In genomic region chr19:1070931-1071791, GRCh38 we compare ENCODE assay signal across 10 cellular contexts. TPM values are rescaled to one million over a fixed set of nuclear protein-coding genes. Genes with fewer than 3 reads are reported as not detected.
DNase-seq lines count a peak whose midpoint lies in the region; ATAC-seq and TF ChIP-seq lines count a peak whose summit lies in the region.
"Had no signal": no experiment of that assay in that cellular context is flagged by ENCODE, and none has a peak within 500 bp of the region (broad histone marks: within the 10 kb centered on the region; RNA-seq: fewer than 3 reads in every experiment).

No MANE protein-coding gene starts in this region.

- H3K27me3 ChIP-seq in left ventricle myocardium inferior (ENCODE audit: low read depth) = peaks cover 74% of the 10 kb centered on the region
- peaks cover 34 to 70% (median 59%) of the 10 kb centered on the region in 7 donors for H3K27me3 ChIP-seq in heart right ventricle
- H3K27me3 ChIP-seq in aorta (ENCODE audit: control insufficient read depth in 1 of 2, insufficient read depth in 2 of 2, low read length in 1 of 2) = no peaks in the 10 kb centered on the region

- H3K4me3 Mint-ChIP-seq in glutamatergic neuron (ENCODE audit: unreplicated experiment) (peak overlapping the region; percentile 74), CD14-positive monocyte (no peak overlapping the region)

- H3K9me3 Mint-ChIP-seq in glutamatergic neuron (ENCODE audit: unreplicated experiment) (no peaks in the 10 kb centered on the region), CD14-positive monocyte (no peaks in the 10 kb centered on the region)

- H3K4me3 ChIP-seq in left ventricle myocardium inferior (peak overlapping the region; percentile 17), heart right ventricle (no peak overlapping the region), aorta (ENCODE audit: low read length in 2 of 2) (no peak overlapping the region)
- H3K4me3 ChIP-seq: adrenal gland had no signal

- peak overlapping the region; percentile 38 for H3K27ac Mint-ChIP-seq in glutamatergic neuron (ENCODE audit: unreplicated experiment)
- H3K27ac Mint-ChIP-seq in CD14-positive monocyte = peak overlapping the region in 1 of 7 donors; percentile 70

- peaks cover 11% of the 10 kb centered on the region for H3K27me3 Mint-ChIP-seq in glutamatergic neuron (ENCODE audit: unreplicated experiment)
- H3K27me3 Mint-ChIP-seq in CD14-positive monocyte (ENCODE audit: low read depth in 3 of 3) = peaks cover 0 to 1% (median 0%) of the 10 kb centered on the region in 3 donors

- H3K9me3 ChIP-seq in left ventricle myocardium inferior (replicated peaks) (no peaks in the 10 kb centered on the region), heart right ventricle (no peaks in the 10 kb centered on the region), aorta (ENCODE audit: control insufficient read depth, low read length) (no peaks in the 10 kb centered on the region)
- H3K9me3 ChIP-seq: adrenal gland, heart left ventricle had no signal

- intact Hi-C loops in left ventricle myocardium inferior (cut with micrococcal nuclease) = no loop called here
- intact Hi-C loops in heart right ventricle (cut with DNase I) = no loop called here
- intact Hi-C loops in aorta (cut with DNase I) = no loop called here
- intact Hi-C loops in CD14-positive monocyte (cut with micrococcal nuclease) = loop anchor here in 1 of 2 donors (5.0 kb wide), 1 partner anchor 34 kb away; no protein-coding TSS in a partner anchor

- H3K4me1 Mint-ChIP-seq in glutamatergic neuron (ENCODE audit: low read depth, unreplicated experiment) (peaks cover 1% of the 10 kb centered on the region), CD14-positive monocyte (peaks cover 61% of the 10 kb centered on the region)

- no peak for ATAC-seq in heart right ventricle
- no peak for ATAC-seq in aorta (ENCODE audit: low FRiP score)
- ATAC-seq in HG03469 (IDR thresholded peaks at IDR 0.05; ENCODE audit: unreplicated experiment) = no peak
- ATAC-seq: heart left ventricle had no signal

- H3K36me3 Mint-ChIP-seq in glutamatergic neuron (ENCODE audit: unreplicated experiment) (peaks cover 4% of the 10 kb centered on the region), CD14-positive monocyte (peaks cover 38 to 63% of the 10 kb centered on the region in 2 donors)

- DNase-seq in left ventricle myocardium inferior = no peak
- no peak for DNase-seq in heart right ventricle
- no peak for DNase-seq in glutamatergic neuron
- peak; percentile 53 to 81 for DNase-seq in aorta
- DNase-seq in CD14-positive monocyte (ENCODE audit: low spot score) = no peak
- DNase-seq: DMS79 treated with DMSO at 0.1 percent for 48 hours, KBM-7 had no signal

- H3K36me3 ChIP-seq in left ventricle myocardium inferior (no peaks in the 10 kb centered on the region), heart right ventricle (peaks cover 0 to 48% (median 0%) of the 10 kb centered on the region in 9 donors), aorta (ENCODE audit: control insufficient read depth in 1 of 2, insufficient read depth in 2 of 2, low read length in 1 of 2) (no peaks in the 10 kb centered on the region)
- H3K36me3 ChIP-seq: adrenal gland had no signal

- H3K4me1 ChIP-seq in left ventricle myocardium inferior = peaks cover 47% of the 10 kb centered on the region
- peaks cover 8 to 72% (median 25%) of the 10 kb centered on the region in 9 donors for H3K4me1 ChIP-seq in heart right ventricle
- no peaks in the 10 kb centered on the region for H3K4me1 ChIP-seq in aorta (ENCODE audit: control insufficient read depth in 1 of 2, insufficient read depth in 2 of 2, low read length in 2 of 2)

- H3K27ac ChIP-seq in left ventricle myocardium inferior (replicated peaks) = no peak overlapping the region
- H3K27ac ChIP-seq in heart right ventricle = no peak overlapping the region
- no peak overlapping the region for H3K27ac ChIP-seq in aorta (ENCODE audit: low read depth in 1 of 2, low read length in 2 of 2)
- H3K27ac ChIP-seq: adrenal gland, heart left ventricle had no signal

- TF ChIP-seq CTCF in left ventricle myocardium inferior (IDR thresholded peaks at IDR 0.05; ENCODE audit: borderline replicate concordance) (no peak), heart right ventricle (IDR thresholded peaks at IDR 0.05) (no peak), glutamatergic neuron (IDR thresholded peaks at IDR 0.05; ENCODE audit: partially characterized antibody, unreplicated experiment) (no peak), CD14-positive monocyte (IDR thresholded peaks at IDR 0.05) (no peak)

- WGBS in heart right ventricle, 2 donors = 8 to 9% methylated on average over 84 to 99 of the region's 99 CpGs
- 4 to 6% methylated on average over 90 to 99 of the region's 99 CpGs for WGBS in aorta, 2 donors

RNA-seq across cellular contexts. Expression of gene ARHGAP45, which starts 4.2 kb away (rescaled TPM):
- 4.8 TPM for total RNA-seq in left ventricle myocardium inferior
- 10 to 100 TPM in 1 of 10 donors, 1 to 10 TPM in 9; 1.9 to 27.4 (median 4.1) TPM for total RNA-seq in heart right ventricle
- 1 to 10 TPM; 4.4 to 8.6 TPM for polyA plus RNA-seq in heart right ventricle
- total RNA-seq in glutamatergic neuron (ENCODE audit: unreplicated experiment) = 1.7 TPM
- 10 to 100 TPM; 15.3 to 38.6 TPM for total RNA-seq in aorta
- 10 to 100 TPM in 1 of 2 donors, 1 to 10 TPM in 1; 7.4 to 21.8 TPM for polyA plus RNA-seq in aorta
- polyA plus RNA-seq in CD14-positive monocyte = 100 to 1,000 TPM; 108 to 137 TPM

RNA-seq across cellular contexts. Expression of gene POLR2E, which starts 24.0 kb away (rescaled TPM):
- total RNA-seq in left ventricle myocardium inferior (140 TPM), heart right ventricle (100 to 1,000 TPM; 111 to 215 (median 134) TPM), glutamatergic neuron (ENCODE audit: unreplicated experiment) (140 TPM), aorta (10 to 100 TPM; 83.5 to 95.6 TPM)
- polyA plus RNA-seq in heart right ventricle (100 to 1,000 TPM; 116 to 212 TPM), aorta (100 to 1,000 TPM in 1 of 2 donors, 10 to 100 TPM in 1; 91.5 to 116 TPM), CD14-positive monocyte (100 to 1,000 TPM; 195 to 222 TPM)

RNA-seq across cellular contexts. Expression of gene ABCA7, which starts 31.3 kb away (rescaled TPM):
- total RNA-seq in left ventricle myocardium inferior (9.3 TPM), heart right ventricle (10 to 100 TPM in 1 of 10 donors, 1 to 10 TPM in 9; 4.3 to 18.1 (median 5.6) TPM), glutamatergic neuron (ENCODE audit: unreplicated experiment) (110 TPM), aorta (10 to 100 TPM in 1 of 2 donors, 1 to 10 TPM in 1; 9.5 to 20.6 TPM)
- polyA plus RNA-seq in heart right ventricle (10 to 100 TPM in 1 of 2 donors, 1 to 10 TPM in 1; 2.7 to 23.4 TPM), aorta (1 to 10 TPM; 1.9 to 7.6 TPM), CD14-positive monocyte (1 to 10 TPM; 1.7 to 7.8 TPM)

RNA-seq across cellular contexts. Expression of gene GPX4, which starts 32.6 kb away (rescaled TPM):
- total RNA-seq in left ventricle myocardium inferior (327 TPM), heart right ventricle (100 to 1,000 TPM; 244 to 405 (median 299) TPM), glutamatergic neuron (ENCODE audit: unreplicated experiment) (210 TPM), aorta (100 to 1,000 TPM; 165 to 236 TPM)
- polyA plus RNA-seq in heart right ventricle (100 to 1,000 TPM; 461 to 487 TPM), aorta (100 to 1,000 TPM; 696 to 786 TPM), CD14-positive monocyte (100 to 1,000 TPM; 459 to 508 TPM)

RNA-seq across cellular contexts. Expression of gene CNN2, which starts 44.8 kb away (rescaled TPM):
- total RNA-seq in left ventricle myocardium inferior (45.6 TPM), heart right ventricle (100 to 1,000 TPM in 2 of 10 donors, 10 to 100 TPM in 8; 33.0 to 117 (median 63.5) TPM), glutamatergic neuron (ENCODE audit: unreplicated experiment) (117 TPM), aorta (100 to 1,000 TPM; 142 to 185 TPM)
- polyA plus RNA-seq in heart right ventricle (10 to 100 TPM; 49.0 to 61.2 TPM), aorta (100 to 1,000 TPM in 1 of 2 donors, 10 to 100 TPM in 1; 53.2 to 141 TPM), CD14-positive monocyte (100 to 1,000 TPM in 1 of 2 donors, 10 to 100 TPM in 1; 69.9 to 144 TPM)

Comparison
In these comparisons a context has a peak if more than half of its experiments do, and no peak if none do; other contexts are left out.
1. DNase-seq: peak in aorta (2 of 2); none in left ventricle myocardium inferior (single experiment), heart right ventricle (0 of 2), glutamatergic neuron (single experiment) and CD14-positive monocyte (single experiment).